ENCODE assay signal across 1 cellular context in the genomic region with DNA sequence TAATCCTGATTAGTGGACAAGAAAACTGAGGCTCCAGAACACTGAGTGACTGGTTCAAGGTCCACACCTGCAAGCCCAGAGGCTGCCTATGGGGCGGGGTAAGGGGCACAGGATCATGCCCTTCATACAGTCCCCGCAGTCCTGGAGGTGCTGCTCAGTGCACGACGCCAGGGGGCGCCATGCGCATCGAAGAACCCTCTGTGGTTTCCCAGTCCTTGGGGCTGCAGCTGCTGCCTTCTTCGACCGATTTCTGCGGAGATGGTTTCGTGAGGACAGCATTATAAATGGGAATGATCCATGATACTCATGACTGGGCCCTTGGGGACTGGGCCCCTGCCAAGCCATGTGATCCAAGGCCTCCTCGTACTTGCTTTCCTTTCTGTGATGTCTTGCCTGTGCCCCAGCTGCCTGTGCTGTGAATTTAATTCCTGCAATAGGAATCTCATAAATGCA.
TF ChIP-seq lines count a peak whose summit lies in the region.

No MANE protein-coding gene starts in this region.

TF ChIP-seq in WTC11, 78 proteins besides CTCF, POLR2A, EP300 and RAD21 (continued from another document):
- TF ChIP-seq, protein P1, sequence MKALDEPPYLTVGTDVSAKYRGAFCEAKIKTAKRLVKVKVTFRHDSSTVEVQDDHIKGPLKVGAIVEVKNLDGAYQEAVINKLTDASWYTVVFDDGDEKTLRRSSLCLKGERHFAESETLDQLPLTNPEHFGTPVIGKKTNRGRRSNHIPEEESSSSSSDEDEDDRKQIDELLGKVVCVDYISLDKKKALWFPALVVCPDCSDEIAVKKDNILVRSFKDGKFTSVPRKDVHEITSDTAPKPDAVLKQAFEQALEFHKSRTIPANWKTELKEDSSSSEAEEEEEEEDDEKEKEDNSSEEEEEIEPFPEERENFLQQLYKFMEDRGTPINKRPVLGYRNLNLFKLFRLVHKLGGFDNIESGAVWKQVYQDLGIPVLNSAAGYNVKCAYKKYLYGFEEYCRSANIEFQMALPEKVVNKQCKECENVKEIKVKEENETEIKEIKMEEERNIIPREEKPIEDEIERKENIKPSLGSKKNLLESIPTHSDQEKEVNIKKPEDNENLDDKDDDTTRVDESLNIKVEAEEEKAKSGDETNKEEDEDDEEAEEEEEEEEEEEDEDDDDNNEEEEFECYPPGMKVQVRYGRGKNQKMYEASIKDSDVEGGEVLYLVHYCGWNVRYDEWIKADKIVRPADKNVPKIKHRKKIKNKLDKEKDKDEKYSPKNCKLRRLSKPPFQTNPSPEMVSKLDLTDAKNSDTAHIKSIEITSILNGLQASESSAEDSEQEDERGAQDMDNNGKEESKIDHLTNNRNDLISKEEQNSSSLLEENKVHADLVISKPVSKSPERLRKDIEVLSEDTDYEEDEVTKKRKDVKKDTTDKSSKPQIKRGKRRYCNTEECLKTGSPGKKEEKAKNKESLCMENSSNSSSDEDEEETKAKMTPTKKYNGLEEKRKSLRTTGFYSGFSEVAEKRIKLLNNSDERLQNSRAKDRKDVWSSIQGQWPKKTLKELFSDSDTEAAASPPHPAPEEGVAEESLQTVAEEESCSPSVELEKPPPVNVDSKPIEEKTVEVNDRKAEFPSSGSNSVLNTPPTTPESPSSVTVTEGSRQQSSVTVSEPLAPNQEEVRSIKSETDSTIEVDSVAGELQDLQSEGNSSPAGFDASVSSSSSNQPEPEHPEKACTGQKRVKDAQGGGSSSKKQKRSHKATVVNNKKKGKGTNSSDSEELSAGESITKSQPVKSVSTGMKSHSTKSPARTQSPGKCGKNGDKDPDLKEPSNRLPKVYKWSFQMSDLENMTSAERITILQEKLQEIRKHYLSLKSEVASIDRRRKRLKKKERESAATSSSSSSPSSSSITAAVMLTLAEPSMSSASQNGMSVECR (CRISPR knock-in tag; IDR thresholded peaks at IDR 0.05; ENCODE audit: borderline replicate concordance): no peak
- TF ChIP-seq TEAD1 (CRISPR knock-in tag; IDR thresholded peaks at IDR 0.05): no peak; the same call in 1 of the 2 replicates
- no peak for TF ChIP-seq ZNF219 (CRISPR knock-in tag; IDR thresholded peaks at IDR 0.05; ENCODE audit: borderline replicate concordance)
- no peak for TF ChIP-seq NFYB (CRISPR knock-in tag; conservative IDR thresholded peaks at IDR 0.05; ENCODE audit: low read depth)
- TF ChIP-seq, protein P2, sequence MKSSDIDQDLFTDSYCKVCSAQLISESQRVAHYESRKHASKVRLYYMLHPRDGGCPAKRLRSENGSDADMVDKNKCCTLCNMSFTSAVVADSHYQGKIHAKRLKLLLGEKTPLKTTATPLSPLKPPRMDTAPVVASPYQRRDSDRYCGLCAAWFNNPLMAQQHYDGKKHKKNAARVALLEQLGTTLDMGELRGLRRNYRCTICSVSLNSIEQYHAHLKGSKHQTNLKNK (CRISPR knock-in tag; IDR thresholded peaks at IDR 0.05): no peak
